In genomic region chr4:4334798-4335520, GRCh38 we compare ENCODE assay signal across 9 cellular contexts. TPM values are rescaled to one million over a fixed set of nuclear protein-coding genes. Genes with fewer than 3 reads are reported as not detected.
DNase-seq lines count a peak whose midpoint lies in the region; ATAC-seq and TF ChIP-seq lines count a peak whose summit lies in the region.
"Had no signal": no experiment of that assay in that cellular context is flagged by ENCODE, and none has a peak within 500 bp of the region (broad histone marks: within the 10 kb centered on the region; RNA-seq: fewer than 3 reads in every experiment).

No MANE protein-coding gene starts in this region.

- peak; percentile 68 for ATAC-seq in GM21367 (IDR thresholded peaks at IDR 0.05; ENCODE audit: unreplicated experiment)

- H3K27ac Mint-ChIP-seq in Calu3 (ENCODE audit: unreplicated experiment) = no peak overlapping the region
- H3K27ac Mint-ChIP-seq in T-helper 2 cell treated with Interferon-gamma antibody and Interleukin-4, amounts not matched to agents 5 μg/mL and 100 μg/mL, for 36 hours = no peak overlapping the region
- H3K27ac Mint-ChIP-seq: activated naive CD8-positive, alpha-beta T cell had no signal

- TF ChIP-seq CTCF in Calu3 (IDR thresholded peaks at IDR 0.05; ENCODE audit: unreplicated experiment) = peak; percentile 50
- peak; percentile 11 to 53 (median 40) for TF ChIP-seq CTCF in ascending aorta (IDR thresholded peaks at IDR 0.05)
- TF ChIP-seq CTCF in vagina (IDR thresholded peaks at IDR 0.05) = peak in 1 of 3 experiments; percentile 57

- H3K27me3 ChIP-seq in ascending aorta (no peaks in the 10 kb centered on the region), vagina (no peaks in the 10 kb centered on the region)

- H3K4me1 Mint-ChIP-seq in Calu3 (ENCODE audit: low read depth, unreplicated experiment) = peaks cover 8% of the 10 kb centered on the region
- no peaks in the 10 kb centered on the region for H3K4me1 Mint-ChIP-seq in T-helper 2 cell treated with Interferon-gamma antibody and Interleukin-4, amounts not matched to agents 5 μg/mL and 100 μg/mL, for 36 hours (ENCODE audit: low read depth)

- peak overlapping the region; percentile 35 for H3K4me3 Mint-ChIP-seq in Calu3 (ENCODE audit: low read depth, unreplicated experiment)
- no peak overlapping the region for H3K4me3 Mint-ChIP-seq in T-helper 2 cell treated with Interferon-gamma antibody and Interleukin-4, amounts not matched to agents 5 μg/mL and 100 μg/mL, for 36 hours
- H3K4me3 Mint-ChIP-seq: activated naive CD8-positive, alpha-beta T cell had no signal

- TF ChIP-seq POLR2A in vagina (IDR thresholded peaks at IDR 0.05) = no peak

- DNase-seq in Calu3 = peak; percentile 77
- DNase-seq in LoVo (ENCODE audit: low spot score) = peak; percentile 56
- DNase-seq in T-helper 2 cell treated with Interferon-gamma antibody and Interleukin-4, amounts not matched to agents 5 μg/mL and 100 μg/mL, for 36 hours (ENCODE audit: low spot score) = peak; percentile 58
- DNase-seq in ascending aorta (ENCODE audit: low spot score in 2 of 2) = no peak
- DNase-seq in iPS-NIHi11 (ENCODE audit: low spot score) = peak; percentile 63
- peak; percentile 36 to 55 for DNase-seq in stimulated activated CD4-positive, alpha-beta T cell treated with anti-CD3 and anti-CD28 coated beads, Interleukin-15, amount 100 ng/mL, for 48 hours (ENCODE audit: low read depth in 2 of 2)
- DNase-seq in vagina (ENCODE audit: extremely low spot score in 2 of 2) = no peak

- H3K9me3 ChIP-seq in ascending aorta (no peaks in the 10 kb centered on the region), vagina (no peaks in the 10 kb centered on the region)

- CTCF ChIA-PET in Calu3 (lab: Charles Lee) = no interaction called here

- no peaks in the 10 kb centered on the region for H3K36me3 Mint-ChIP-seq in Calu3 (ENCODE audit: insufficient read depth, unreplicated experiment)
- no peaks in the 10 kb centered on the region for H3K36me3 Mint-ChIP-seq in T-helper 2 cell treated with Interferon-gamma antibody and Interleukin-4, amounts not matched to agents 5 μg/mL and 100 μg/mL, for 36 hours (ENCODE audit: low read depth)
- H3K36me3 Mint-ChIP-seq: activated naive CD8-positive, alpha-beta T cell had no signal

- no peaks in the 10 kb centered on the region for H3K4me1 ChIP-seq in ascending aorta
- no peaks in the 10 kb centered on the region for H3K4me1 ChIP-seq in vagina

- H3K27ac ChIP-seq in ascending aorta (no peak overlapping the region), vagina (no peak overlapping the region)

- no peaks in the 10 kb centered on the region for H3K9me3 Mint-ChIP-seq in Calu3 (ENCODE audit: low read depth, unreplicated experiment)
- no peaks in the 10 kb centered on the region for H3K9me3 Mint-ChIP-seq in T-helper 2 cell treated with Interferon-gamma antibody and Interleukin-4, amounts not matched to agents 5 μg/mL and 100 μg/mL, for 36 hours

- H3K4me3 ChIP-seq in ascending aorta (no peak overlapping the region), vagina (no peak overlapping the region)

- BruUV-seq in Calu3 (replicated peaks; lab: Mats Ljungman, UMichigan) = no TSS peak

- H3K27me3 Mint-ChIP-seq in Calu3 (ENCODE audit: unreplicated experiment) = peaks cover 38% of the 10 kb centered on the region
- no peaks in the 10 kb centered on the region for H3K27me3 Mint-ChIP-seq in T-helper 2 cell treated with Interferon-gamma antibody and Interleukin-4, amounts not matched to agents 5 μg/mL and 100 μg/mL, for 36 hours (ENCODE audit: low read depth)
- H3K27me3 Mint-ChIP-seq: activated naive CD8-positive, alpha-beta T cell had no signal

- intact Hi-C loops in Calu3 (cut with micrococcal nuclease; ENCODE audit: unreplicated experiment) = loop anchor here (1.0 kb wide), 1 partner anchor 83 kb away; no protein-coding TSS in a partner anchor
- intact Hi-C loops in ascending aorta (cut with DNase I) = loop anchor here (10.0 kb wide), 1 partner anchor 80 kb away; no protein-coding TSS in a partner anchor
- intact Hi-C loops in vagina (cut with DNase I) = no loop called here

- H3K36me3 ChIP-seq in ascending aorta (no peaks in the 10 kb centered on the region), vagina (no peaks in the 10 kb centered on the region)

RNA-seq across cellular contexts. Expression of gene ZBTB49, which starts 44.9 kb away (rescaled TPM):
- total RNA-seq in Calu3 (2022) (3.3 and 5.9 TPM in 2 replicates), ascending aorta (not detected), vagina (5.4 TPM)

RNA-seq across cellular contexts. Expression of gene LYAR, which starts 45.0 kb away (rescaled TPM):
- total RNA-seq in Calu3 (2022) = 19.1 and 19.8 TPM in 2 replicates
- 4.7 TPM for total RNA-seq in ascending aorta
- 6.4 TPM for total RNA-seq in vagina

RNA-seq across cellular contexts. Expression of gene NSG1, which starts 51.9 kb away (rescaled TPM):
- total RNA-seq in Calu3 (2022) (not detected in 2 replicates), ascending aorta (not detected), vagina (32.9 TPM)

Comparison
In these comparisons a context has a peak if more than half of its experiments do, and no peak if none do; other contexts are left out.
1. DNase-seq: peak in Calu3 (single experiment), LoVo (single experiment), T-helper 2 cell treated with Interferon-gamma antibody and Interleukin-4, amounts not matched to agents 5 μg/mL and 100 μg/mL, for 36 hours (single experiment), iPS-NIHi11 (single experiment) and stimulated activated CD4-positive, alpha-beta T cell treated with anti-CD3 and anti-CD28 coated beads, Interleukin-15, amount 100 ng/mL, for 48 hours (2 of 2); none in ascending aorta (0 of 2) and vagina (0 of 2).
2. RNA of gene NSG1, which starts 51.9 kb away (total RNA-seq): 32.9 TPM in vagina (single experiment); not detected in Calu3 and not detected in ascending aorta (single experiment); every median in the first group is over 10 times any median in the second.